Comparison of ENCODE assay signal across 1 cellular context in the genomic region with DNA sequence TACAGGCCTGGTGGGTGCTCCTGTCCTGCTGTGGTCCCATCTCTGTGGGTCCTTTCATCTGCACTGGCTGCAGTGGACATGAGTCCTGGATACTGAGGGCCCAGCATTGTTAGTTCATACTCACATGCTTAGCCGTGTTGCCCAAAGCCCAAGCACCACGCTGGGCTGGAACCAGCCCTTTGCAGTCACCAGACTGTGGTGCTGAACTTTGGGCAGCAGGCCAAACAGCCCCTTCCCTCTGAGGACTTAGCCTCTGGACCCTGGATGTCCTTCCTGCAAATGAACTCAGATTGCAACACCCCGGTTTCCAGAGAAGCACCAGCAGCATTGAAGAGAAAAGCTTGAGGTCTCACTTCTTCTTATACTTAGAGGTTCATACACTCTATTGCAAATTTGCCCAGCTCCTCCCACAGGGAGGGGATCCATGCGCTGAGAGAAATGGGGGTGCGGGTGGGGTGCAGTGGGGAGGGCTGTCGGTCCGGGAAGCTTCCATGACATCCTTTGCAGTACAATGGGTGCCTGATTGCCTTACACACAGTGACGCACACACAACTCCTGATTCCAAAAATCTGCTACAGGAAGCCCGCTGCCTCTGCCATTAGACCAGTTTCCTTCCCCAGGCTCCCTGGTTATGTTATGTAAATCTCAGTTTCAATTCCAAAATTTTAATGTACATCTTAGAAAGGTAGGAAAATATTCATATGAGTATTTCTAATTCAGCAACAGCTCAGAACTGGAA.
TF ChIP-seq lines count a peak whose summit lies in the region.

No MANE protein-coding gene starts in this region.

TF ChIP-seq in H1, 55 proteins besides CTCF, POLR2A, EP300 and RAD21 (continued from another document):
- TF ChIP-seq, protein P1, sequence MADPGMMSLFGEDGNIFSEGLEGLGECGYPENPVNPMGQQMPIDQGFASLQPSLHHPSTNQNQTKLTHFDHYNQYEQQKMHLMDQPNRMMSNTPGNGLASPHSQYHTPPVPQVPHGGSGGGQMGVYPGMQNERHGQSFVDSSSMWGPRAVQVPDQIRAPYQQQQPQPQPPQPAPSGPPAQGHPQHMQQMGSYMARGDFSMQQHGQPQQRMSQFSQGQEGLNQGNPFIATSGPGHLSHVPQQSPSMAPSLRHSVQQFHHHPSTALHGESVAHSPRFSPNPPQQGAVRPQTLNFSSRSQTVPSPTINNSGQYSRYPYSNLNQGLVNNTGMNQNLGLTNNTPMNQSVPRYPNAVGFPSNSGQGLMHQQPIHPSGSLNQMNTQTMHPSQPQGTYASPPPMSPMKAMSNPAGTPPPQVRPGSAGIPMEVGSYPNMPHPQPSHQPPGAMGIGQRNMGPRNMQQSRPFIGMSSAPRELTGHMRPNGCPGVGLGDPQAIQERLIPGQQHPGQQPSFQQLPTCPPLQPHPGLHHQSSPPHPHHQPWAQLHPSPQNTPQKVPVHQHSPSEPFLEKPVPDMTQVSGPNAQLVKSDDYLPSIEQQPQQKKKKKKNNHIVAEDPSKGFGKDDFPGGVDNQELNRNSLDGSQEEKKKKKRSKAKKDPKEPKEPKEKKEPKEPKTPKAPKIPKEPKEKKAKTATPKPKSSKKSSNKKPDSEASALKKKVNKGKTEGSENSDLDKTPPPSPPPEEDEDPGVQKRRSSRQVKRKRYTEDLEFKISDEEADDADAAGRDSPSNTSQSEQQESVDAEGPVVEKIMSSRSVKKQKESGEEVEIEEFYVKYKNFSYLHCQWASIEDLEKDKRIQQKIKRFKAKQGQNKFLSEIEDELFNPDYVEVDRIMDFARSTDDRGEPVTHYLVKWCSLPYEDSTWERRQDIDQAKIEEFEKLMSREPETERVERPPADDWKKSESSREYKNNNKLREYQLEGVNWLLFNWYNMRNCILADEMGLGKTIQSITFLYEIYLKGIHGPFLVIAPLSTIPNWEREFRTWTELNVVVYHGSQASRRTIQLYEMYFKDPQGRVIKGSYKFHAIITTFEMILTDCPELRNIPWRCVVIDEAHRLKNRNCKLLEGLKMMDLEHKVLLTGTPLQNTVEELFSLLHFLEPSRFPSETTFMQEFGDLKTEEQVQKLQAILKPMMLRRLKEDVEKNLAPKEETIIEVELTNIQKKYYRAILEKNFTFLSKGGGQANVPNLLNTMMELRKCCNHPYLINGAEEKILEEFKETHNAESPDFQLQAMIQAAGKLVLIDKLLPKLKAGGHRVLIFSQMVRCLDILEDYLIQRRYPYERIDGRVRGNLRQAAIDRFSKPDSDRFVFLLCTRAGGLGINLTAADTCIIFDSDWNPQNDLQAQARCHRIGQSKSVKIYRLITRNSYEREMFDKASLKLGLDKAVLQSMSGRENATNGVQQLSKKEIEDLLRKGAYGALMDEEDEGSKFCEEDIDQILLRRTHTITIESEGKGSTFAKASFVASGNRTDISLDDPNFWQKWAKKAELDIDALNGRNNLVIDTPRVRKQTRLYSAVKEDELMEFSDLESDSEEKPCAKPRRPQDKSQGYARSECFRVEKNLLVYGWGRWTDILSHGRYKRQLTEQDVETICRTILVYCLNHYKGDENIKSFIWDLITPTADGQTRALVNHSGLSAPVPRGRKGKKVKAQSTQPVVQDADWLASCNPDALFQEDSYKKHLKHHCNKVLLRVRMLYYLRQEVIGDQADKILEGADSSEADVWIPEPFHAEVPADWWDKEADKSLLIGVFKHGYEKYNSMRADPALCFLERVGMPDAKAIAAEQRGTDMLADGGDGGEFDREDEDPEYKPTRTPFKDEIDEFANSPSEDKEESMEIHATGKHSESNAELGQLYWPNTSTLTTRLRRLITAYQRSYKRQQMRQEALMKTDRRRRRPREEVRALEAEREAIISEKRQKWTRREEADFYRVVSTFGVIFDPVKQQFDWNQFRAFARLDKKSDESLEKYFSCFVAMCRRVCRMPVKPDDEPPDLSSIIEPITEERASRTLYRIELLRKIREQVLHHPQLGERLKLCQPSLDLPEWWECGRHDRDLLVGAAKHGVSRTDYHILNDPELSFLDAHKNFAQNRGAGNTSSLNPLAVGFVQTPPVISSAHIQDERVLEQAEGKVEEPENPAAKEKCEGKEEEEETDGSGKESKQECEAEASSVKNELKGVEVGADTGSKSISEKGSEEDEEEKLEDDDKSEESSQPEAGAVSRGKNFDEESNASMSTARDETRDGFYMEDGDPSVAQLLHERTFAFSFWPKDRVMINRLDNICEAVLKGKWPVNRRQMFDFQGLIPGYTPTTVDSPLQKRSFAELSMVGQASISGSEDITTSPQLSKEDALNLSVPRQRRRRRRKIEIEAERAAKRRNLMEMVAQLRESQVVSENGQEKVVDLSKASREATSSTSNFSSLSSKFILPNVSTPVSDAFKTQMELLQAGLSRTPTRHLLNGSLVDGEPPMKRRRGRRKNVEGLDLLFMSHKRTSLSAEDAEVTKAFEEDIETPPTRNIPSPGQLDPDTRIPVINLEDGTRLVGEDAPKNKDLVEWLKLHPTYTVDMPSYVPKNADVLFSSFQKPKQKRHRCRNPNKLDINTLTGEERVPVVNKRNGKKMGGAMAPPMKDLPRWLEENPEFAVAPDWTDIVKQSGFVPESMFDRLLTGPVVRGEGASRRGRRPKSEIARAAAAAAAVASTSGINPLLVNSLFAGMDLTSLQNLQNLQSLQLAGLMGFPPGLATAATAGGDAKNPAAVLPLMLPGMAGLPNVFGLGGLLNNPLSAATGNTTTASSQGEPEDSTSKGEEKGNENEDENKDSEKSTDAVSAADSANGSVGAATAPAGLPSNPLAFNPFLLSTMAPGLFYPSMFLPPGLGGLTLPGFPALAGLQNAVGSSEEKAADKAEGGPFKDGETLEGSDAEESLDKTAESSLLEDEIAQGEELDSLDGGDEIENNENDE (IDR thresholded peaks at IDR 0.05; ENCODE audit: insufficient replicate concordance, low read length) = no peak
- no peak for TF ChIP-seq POU5F1 (IDR thresholded peaks at IDR 0.05; ENCODE audit: low read depth, low read length)
- TF ChIP-seq SUZ12 (IDR thresholded peaks at IDR 0.05; ENCODE audit: low read length) = no peak
- TF ChIP-seq SP1 (IDR thresholded peaks at IDR 0.05; ENCODE audit: low read depth, low read length) = no peak
- TF ChIP-seq FOSL1 (IDR thresholded peaks at IDR 0.05; ENCODE audit: insufficient read depth, low read depth, low read length) = no peak
- no peak for TF ChIP-seq HDAC6 (IDR thresholded peaks at IDR 0.05; ENCODE audit: low read depth, low read length)
- no peak for TF ChIP-seq EGR1 (IDR thresholded peaks at IDR 0.05; ENCODE audit: borderline replicate concordance, low read depth, low read length)
- TF ChIP-seq, protein P2, sequence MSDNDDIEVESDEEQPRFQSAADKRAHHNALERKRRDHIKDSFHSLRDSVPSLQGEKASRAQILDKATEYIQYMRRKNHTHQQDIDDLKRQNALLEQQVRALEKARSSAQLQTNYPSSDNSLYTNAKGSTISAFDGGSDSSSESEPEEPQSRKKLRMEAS (IDR thresholded peaks at IDR 0.05) = no peak
- no peak for TF ChIP-seq POLR2AphosphoS5 (IDR thresholded peaks at IDR 0.05; ENCODE audit: low read depth, low read length)
- no peak for TF ChIP-seq CHD1 (IDR thresholded peaks at IDR 0.05; ENCODE audit: low read depth, low read length)
- TF ChIP-seq SIN3A (conservative IDR thresholded peaks at IDR 0.05 in 1 of 2, IDR thresholded peaks at IDR 0.05 in 1 of 2; ENCODE audit: low read depth in 1 of 2, low read length in 2 of 2) = no peak
